8 cellular contexts compared by ENCODE assay signal in genomic region chr1:33470495-33471012, GRCh38. TPM values are rescaled to one million over a fixed set of nuclear protein-coding genes. Genes with fewer than 3 reads are reported as not detected.
DNase-seq lines count a peak whose midpoint lies in the region; ATAC-seq lines count a peak whose summit lies in the region.

No MANE protein-coding gene starts in this region.

- DNase-seq in DMS79 (lab: John Stamatoyannopoulos, UW) (peak; percentile 84), NCI-H524 (lab: John Stamatoyannopoulos, UW) (peak; percentile 89 to 95), ecto neural progenitor cell (ENCODE audit: low spot score) (peak; percentile 77), lung microvascular endothelial cell (ENCODE audit: low read depth in 2 of 2) (peak; percentile 84 to 85)
- peak; percentile 57 for DNase-seq in activated CD4-positive, alpha-beta T cell treated with anti-CD3 and anti-CD28 coated beads, Interleukin-2, amount 50 U/mL, for 1 hour
- peak; percentile 32 for DNase-seq in stimulated activated CD8-positive, alpha-beta memory T cell treated with anti-CD3 and anti-CD28 coated beads, Interleukin-12 subunit alpha, Interleukin-12 subunit beta, amount 100 ng/mL, for 1 hour (ENCODE audit: low read depth)

- ATAC-seq in HG03175 (IDR thresholded peaks at IDR 0.05; ENCODE audit: unreplicated experiment): peak; percentile 42
- no peak for ATAC-seq in HG03196 (IDR thresholded peaks at IDR 0.05; ENCODE audit: unreplicated experiment)

RNA-seq across cellular contexts. Expression of gene ZSCAN20, which starts 1.9 kb away (rescaled TPM):
- 5.0 and 6.0 TPM in 2 replicates for total RNA-seq in lung microvascular endothelial cell

RNA-seq across cellular contexts. Expression of gene PHC2, which starts 39.7 kb away (rescaled TPM):
- total RNA-seq in lung microvascular endothelial cell: 65.4 and 69.0 TPM in 2 replicates

Comparison
In these comparisons a context has a peak if more than half of its experiments do, and no peak if none do; other contexts are left out.
1. DNase-seq: peak in every context shown above with its lines; median percentile 92 in NCI-H524; 84 in lung microvascular endothelial cell; 84 in DMS79; 77 in ecto neural progenitor cell; 57 in activated CD4-positive, alpha-beta T cell treated with anti-CD3 and anti-CD28 coated beads, Interleukin-2, amount 50 U/mL, for 1 hour; 32 in stimulated activated CD8-positive, alpha-beta memory T cell treated with anti-CD3 and anti-CD28 coated beads, Interleukin-12 subunit alpha, Interleukin-12 subunit beta, amount 100 ng/mL, for 1 hour.